Comparison of ENCODE assay signal across 8 cellular contexts in the genomic region with DNA sequence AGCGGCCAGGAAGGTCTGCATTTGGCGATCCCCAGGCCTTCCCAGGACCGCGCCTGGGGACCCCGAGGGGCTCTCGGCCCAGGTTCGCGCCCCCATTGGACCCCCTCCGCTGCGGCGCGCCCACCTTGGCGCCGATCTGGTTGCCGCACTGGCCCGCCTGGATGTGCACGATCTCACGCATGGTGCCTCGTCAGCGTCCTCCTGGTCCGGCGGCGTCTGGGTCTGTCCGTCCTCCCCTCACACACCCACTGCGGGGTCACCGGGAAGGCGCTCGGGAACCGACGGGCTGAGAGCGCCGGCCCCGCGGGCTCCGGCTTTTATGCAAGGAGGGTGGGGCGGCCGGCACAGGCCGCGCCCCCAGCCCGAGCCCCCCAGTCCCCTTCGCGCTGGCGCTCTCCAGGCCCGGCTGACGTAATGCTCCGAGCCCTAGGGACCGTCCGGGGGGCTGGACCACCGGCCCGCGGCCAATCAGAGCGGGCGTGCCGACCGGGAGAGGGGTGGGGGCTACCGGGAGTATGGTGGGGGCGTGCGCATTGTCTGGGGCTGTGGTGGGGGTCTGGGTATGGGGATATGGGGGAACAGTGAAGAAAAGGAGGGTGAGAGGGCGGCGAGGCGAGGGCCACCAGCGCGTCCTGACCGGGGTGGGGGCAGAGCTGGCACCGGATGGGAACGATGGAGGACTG. TPM values are rescaled to one million over a fixed set of nuclear protein-coding genes. Genes with fewer than 3 reads are reported as not detected.
DNase-seq lines count a peak whose midpoint lies in the region; ATAC-seq and TF ChIP-seq lines count a peak whose summit lies in the region.

Gene TUBB2B (minus strand): TSS at position 291 of the 683 bp plus-strand sequence. CDS start 110 bp downstream, at position 181.

- no peaks in the 10 kb centered on the region for H3K9me3 ChIP-seq in right lobe of liver
- H3K9me3 ChIP-seq in thoracic aorta: no peaks in the 10 kb centered on the region

- H3K4me3 ChIP-seq in AG09309 (ENCODE audit: control insufficient read depth, low read depth, low read length) (peak within 1 kb of the TSS; percentile 18), right lobe of liver (peak within 1 kb of the TSS; percentile 12 to 21 (median 16)), thoracic aorta (peak within 1 kb of the TSS; percentile 67)

- intact Hi-C loops in right lobe of liver (cut with DNase I): no loop called here

- H3K9me3 Mint-ChIP-seq in central memory CD8-positive, alpha-beta T cell: no peaks in the 10 kb centered on the region

- H3K36me3 ChIP-seq in right lobe of liver (no peaks in the 10 kb centered on the region), thoracic aorta (no peaks in the 10 kb centered on the region)

- TF ChIP-seq POLR2A in right lobe of liver (IDR thresholded peaks at IDR 0.05): no peak

- DNase-seq in AG09309 (ENCODE audit: low read depth) (no peak), NCI-H526 (lab: John Stamatoyannopoulos, UW) (peak; percentile 91 to 98), right lobe of liver (peak in 1 of 3 donors; percentile 24), thoracic aorta (ENCODE audit: low spot score) (no peak), NOMO-1 treated with DMSO at 0.1 percent for 48 hours (lab: John Stamatoyannopoulos, UW; ENCODE audit: unreplicated experiment) (no peak)
- no peak for DNase-seq in central memory CD8-positive, alpha-beta T cell (ENCODE audit: low spot score in 2 of 2)
- DNase-seq in activated CD4-positive, alpha-beta T cell treated with anti-CD3 and anti-CD28 coated beads for 4 hours: no peak

- H3K27ac ChIP-seq in right lobe of liver (no peak within 1 kb of the TSS), thoracic aorta (no peak within 1 kb of the TSS)

- peaks cover 82% of the 10 kb centered on the region for H3K27me3 Mint-ChIP-seq in central memory CD8-positive, alpha-beta T cell

- peaks cover 0 to 34% (median 5%) of the 10 kb centered on the region in 4 donors for H3K4me1 ChIP-seq in right lobe of liver
- peaks cover 26 to 57% of the 10 kb centered on the region in 2 donors for H3K4me1 ChIP-seq in thoracic aorta (ENCODE audit: control insufficient read depth in 1 of 2, low read depth in 2 of 2)

- H3K36me3 Mint-ChIP-seq in central memory CD8-positive, alpha-beta T cell (ENCODE audit: insufficient read depth): peaks cover 9% of the 10 kb centered on the region

- TF ChIP-seq CTCF in AG09309 (IDR thresholded peaks at IDR 0.05; ENCODE audit: control insufficient read depth, insufficient read depth, low read depth, low read length, missing control alignments) (no peak), right lobe of liver (IDR thresholded peaks at IDR 0.05) (no peak), thoracic aorta (IDR thresholded peaks at IDR 0.05) (no peak)

- H3K4me3 Mint-ChIP-seq in central memory CD8-positive, alpha-beta T cell: peak within 1 kb of the TSS; percentile 76

- peak; percentile 31 for ATAC-seq in GM19463 (IDR thresholded peaks at IDR 0.05; ENCODE audit: unreplicated experiment)
- no peak for ATAC-seq in central memory CD8-positive, alpha-beta T cell (replicated peaks; ENCODE audit: extremely low read depth, poor library complexity, severe bottlenecking)
- peak in 3 of 4 donors; percentile 4 to 6 (median 6) for ATAC-seq in right lobe of liver
- no peak for ATAC-seq in thoracic aorta (ENCODE audit: insufficient number of reproducible peaks, low FRiP score, low read depth)

- no peak within 1 kb of the TSS for H3K27ac Mint-ChIP-seq in central memory CD8-positive, alpha-beta T cell (ENCODE audit: low read depth)

- H3K27me3 ChIP-seq in right lobe of liver (peaks cover 0 to 18% of the 10 kb centered on the region in 2 donors), thoracic aorta (replicated peaks; ENCODE audit: insufficient read depth) (peaks cover 26% of the 10 kb centered on the region)

- WGBS in right lobe of liver (ENCODE audit: insufficient coverage, low coverage, low lambda C conversion rate, missing lambda C conversion rate): under 1% methylated on average over 27 of the region's 66 CpGs

- H3K4me1 Mint-ChIP-seq in central memory CD8-positive, alpha-beta T cell: peaks cover 56% of the 10 kb centered on the region

RNA-seq across cellular contexts. Expression of gene TUBB2B, which starts in this region (rescaled TPM):
- total RNA-seq in right lobe of liver: 1 to 10 TPM; 1.0 to 3.9 (median 2.5) TPM
- 1 to 10 TPM; 1.8 to 3.2 TPM for total RNA-seq in thoracic aorta

Comparison
In these comparisons a context has a peak if more than half of its experiments do, and no peak if none do; other contexts are left out.
1. DNase-seq: peak in NCI-H526 (2 of 2); none in AG09309 (single experiment), central memory CD8-positive, alpha-beta T cell (0 of 2), thoracic aorta (single experiment), NOMO-1 treated with DMSO at 0.1 percent for 48 hours (single experiment) and activated CD4-positive, alpha-beta T cell treated with anti-CD3 and anti-CD28 coated beads for 4 hours (0 of 2).
2. H3K4me3 ChIP-seq: peak in every context shown above with its lines; median percentile 67 in thoracic aorta; 18 in AG09309; 16 in right lobe of liver.
3. ATAC-seq: peak in GM19463 (single experiment) and right lobe of liver (3 of 4); none in central memory CD8-positive, alpha-beta T cell (single experiment) and thoracic aorta (single experiment).